1 cellular context compared by ENCODE assay signal in the genomic region with DNA sequence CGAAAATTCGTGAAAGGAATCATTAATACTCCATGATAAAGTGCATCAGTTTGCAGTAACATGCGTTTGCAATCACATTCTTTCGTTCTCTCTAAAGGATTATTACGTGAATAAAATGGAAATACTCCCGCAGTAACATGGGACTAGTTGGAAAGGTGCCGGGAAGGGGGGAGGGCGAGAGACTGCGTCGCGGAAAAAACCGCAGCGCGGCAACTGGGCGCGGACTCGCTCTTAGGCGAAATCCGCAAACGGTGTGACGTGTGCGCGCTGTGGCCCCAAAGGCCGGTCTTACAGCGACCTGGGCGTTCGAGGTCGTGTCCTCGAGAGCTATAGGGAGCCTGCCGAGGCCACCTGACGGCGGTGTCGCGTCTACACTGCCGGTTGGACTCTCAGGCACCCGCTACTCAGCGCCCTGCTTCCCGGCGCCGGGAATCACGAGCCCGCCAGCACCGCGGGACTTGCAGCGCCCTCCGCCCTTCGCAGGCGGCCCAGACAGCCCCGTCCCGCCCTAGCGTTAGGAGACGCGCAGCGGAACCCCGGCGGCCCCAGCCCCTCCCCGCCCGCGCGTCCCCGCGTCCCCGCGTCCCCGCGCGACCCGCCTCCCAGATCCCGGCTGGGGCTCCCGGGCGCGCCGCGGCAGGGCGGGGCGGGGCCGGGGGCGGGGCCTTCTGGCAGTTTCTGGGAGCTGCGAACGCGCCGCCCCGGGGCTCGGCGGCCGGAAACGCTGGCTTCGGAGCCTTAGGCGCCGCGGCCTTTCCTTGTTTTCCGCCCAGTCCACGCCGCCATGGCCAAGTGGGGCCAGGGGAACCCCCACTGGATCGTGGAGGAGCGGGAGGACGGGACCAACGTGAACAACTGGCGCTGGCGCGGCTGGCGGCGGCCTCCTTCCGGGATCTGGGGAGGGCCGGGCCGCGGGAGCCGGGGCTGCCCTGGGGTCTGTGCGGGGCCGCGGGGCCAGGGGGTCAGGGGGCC.
TF ChIP-seq lines count a peak whose summit lies in the region.

No MANE protein-coding gene starts in this region.

TF ChIP-seq in HepG2, 621 proteins besides CTCF, POLR2A, EP300 and RAD21 (continued from another document and continues in another):
- TF ChIP-seq SIX4 (CRISPR knock-in tag; IDR thresholded peaks at IDR 0.05) (0 out of 2 replicates have a peak, but pooled peaks have one; percentile 2), ZNF768 (CRISPR knock-in tag; IDR thresholded peaks at IDR 0.05) (peak; percentile 85), ELF3 (CRISPR knock-in tag; IDR thresholded peaks at IDR 0.05) (peak; percentile 22), GATAD2A (CRISPR knock-in tag; IDR thresholded peaks at IDR 0.05) (peak; percentile 62), ZBTB21 (CRISPR knock-in tag; IDR thresholded peaks at IDR 0.05) (peak; percentile 52; the same call in 1 of the 2 replicates), PAF1 (CRISPR knock-in tag; IDR thresholded peaks at IDR 0.05) (no peak), ZKSCAN8 (CRISPR knock-in tag; IDR thresholded peaks at IDR 0.05; ENCODE audit: borderline replicate concordance) (no peak; the same call in 1 of the 2 replicates), KMT2B (CRISPR knock-in tag; IDR thresholded peaks at IDR 0.05) (peak; percentile 80; the same call in 1 of the 2 replicates), ZNF251 (CRISPR knock-in tag; IDR thresholded peaks at IDR 0.05) (peak; percentile 44; the same call in 1 of the 2 replicates), MXD4 (CRISPR knock-in tag; IDR thresholded peaks at IDR 0.05) (peak; percentile 83), ZNF724P (CRISPR knock-in tag; IDR thresholded peaks at IDR 0.05; ENCODE audit: borderline replicate concordance) (0 out of 2 replicates have a peak, but pooled peaks have one; percentile 61), GFI1 (CRISPR knock-in tag; IDR thresholded peaks at IDR 0.05; ENCODE audit: borderline replicate concordance) (peak; percentile 77; the same call in 1 of the 2 replicates), NCOA1 (CRISPR knock-in tag; IDR thresholded peaks at IDR 0.05) (peak; percentile 61; the same call in 1 of the 2 replicates), ZNF891 (CRISPR knock-in tag; IDR thresholded peaks at IDR 0.05) (peak; percentile 94; the same call in 1 of the 2 replicates)
- TF ChIP-seq, protein P1, sequence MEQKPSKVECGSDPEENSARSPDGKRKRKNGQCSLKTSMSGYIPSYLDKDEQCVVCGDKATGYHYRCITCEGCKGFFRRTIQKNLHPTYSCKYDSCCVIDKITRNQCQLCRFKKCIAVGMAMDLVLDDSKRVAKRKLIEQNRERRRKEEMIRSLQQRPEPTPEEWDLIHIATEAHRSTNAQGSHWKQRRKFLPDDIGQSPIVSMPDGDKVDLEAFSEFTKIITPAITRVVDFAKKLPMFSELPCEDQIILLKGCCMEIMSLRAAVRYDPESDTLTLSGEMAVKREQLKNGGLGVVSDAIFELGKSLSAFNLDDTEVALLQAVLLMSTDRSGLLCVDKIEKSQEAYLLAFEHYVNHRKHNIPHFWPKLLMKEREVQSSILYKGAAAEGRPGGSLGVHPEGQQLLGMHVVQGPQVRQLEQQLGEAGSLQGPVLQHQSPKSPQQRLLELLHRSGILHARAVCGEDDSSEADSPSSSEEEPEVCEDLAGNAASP (CRISPR knock-in tag; IDR thresholded peaks at IDR 0.05; ENCODE audit: borderline replicate concordance), result peak; percentile 94
- TF ChIP-seq, protein P2, sequence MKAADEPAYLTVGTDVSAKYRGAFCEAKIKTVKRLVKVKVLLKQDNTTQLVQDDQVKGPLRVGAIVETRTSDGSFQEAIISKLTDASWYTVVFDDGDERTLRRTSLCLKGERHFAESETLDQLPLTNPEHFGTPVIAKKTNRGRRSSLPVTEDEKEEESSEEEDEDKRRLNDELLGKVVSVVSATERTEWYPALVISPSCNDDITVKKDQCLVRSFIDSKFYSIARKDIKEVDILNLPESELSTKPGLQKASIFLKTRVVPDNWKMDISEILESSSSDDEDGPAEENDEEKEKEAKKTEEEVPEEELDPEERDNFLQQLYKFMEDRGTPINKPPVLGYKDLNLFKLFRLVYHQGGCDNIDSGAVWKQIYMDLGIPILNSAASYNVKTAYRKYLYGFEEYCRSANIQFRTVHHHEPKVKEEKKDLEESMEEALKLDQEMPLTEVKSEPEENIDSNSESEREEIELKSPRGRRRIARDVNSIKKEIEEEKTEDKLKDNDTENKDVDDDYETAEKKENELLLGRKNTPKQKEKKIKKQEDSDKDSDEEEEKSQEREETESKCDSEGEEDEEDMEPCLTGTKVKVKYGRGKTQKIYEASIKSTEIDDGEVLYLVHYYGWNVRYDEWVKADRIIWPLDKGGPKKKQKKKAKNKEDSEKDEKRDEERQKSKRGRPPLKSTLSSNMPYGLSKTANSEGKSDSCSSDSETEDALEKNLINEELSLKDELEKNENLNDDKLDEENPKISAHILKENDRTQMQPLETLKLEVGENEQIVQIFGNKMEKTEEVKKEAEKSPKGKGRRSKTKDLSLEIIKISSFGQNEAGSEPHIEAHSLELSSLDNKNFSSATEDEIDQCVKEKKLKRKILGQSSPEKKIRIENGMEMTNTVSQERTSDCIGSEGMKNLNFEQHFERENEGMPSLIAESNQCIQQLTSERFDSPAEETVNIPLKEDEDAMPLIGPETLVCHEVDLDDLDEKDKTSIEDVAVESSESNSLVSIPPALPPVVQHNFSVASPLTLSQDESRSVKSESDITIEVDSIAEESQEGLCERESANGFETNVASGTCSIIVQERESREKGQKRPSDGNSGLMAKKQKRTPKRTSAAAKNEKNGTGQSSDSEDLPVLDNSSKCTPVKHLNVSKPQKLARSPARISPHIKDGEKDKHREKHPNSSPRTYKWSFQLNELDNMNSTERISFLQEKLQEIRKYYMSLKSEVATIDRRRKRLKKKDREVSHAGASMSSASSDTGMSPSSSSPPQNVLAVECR (CRISPR knock-in tag; IDR thresholded peaks at IDR 0.05; ENCODE audit: borderline replicate concordance), result peak; percentile 82; the same call in 1 of the 2 replicates
- TF ChIP-seq, protein P3, sequence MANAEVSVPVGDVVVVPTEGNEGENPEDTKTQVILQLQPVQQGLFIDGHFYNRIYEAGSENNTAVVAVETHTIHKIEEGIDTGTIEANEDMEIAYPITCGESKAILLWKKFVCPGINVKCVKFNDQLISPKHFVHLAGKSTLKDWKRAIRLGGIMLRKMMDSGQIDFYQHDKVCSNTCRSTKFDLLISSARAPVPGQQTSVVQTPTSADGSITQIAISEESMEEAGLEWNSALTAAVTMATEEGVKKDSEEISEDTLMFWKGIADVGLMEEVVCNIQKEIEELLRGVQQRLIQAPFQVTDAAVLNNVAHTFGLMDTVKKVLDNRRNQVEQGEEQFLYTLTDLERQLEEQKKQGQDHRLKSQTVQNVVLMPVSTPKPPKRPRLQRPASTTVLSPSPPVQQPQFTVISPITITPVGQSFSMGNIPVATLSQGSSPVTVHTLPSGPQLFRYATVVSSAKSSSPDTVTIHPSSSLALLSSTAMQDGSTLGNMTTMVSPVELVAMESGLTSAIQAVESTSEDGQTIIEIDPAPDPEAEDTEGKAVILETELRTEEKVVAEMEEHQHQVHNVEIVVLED (CRISPR knock-in tag; IDR thresholded peaks at IDR 0.05; ENCODE audit: borderline replicate concordance), result peak; percentile 81
- TF ChIP-seq, protein P4, sequence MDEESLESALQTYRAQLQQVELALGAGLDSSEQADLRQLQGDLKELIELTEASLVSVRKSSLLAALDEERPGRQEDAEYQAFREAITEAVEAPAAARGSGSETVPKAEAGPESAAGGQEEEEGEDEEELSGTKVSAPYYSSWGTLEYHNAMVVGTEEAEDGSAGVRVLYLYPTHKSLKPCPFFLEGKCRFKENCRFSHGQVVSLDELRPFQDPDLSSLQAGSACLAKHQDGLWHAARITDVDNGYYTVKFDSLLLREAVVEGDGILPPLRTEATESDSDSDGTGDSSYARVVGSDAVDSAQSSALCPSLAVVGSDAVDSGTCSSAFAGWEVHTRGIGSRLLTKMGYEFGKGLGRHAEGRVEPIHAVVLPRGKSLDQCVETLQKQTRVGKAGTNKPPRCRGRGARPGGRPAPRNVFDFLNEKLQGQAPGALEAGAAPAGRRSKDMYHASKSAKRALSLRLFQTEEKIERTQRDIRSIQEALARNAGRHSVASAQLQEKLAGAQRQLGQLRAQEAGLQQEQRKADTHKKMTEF (CRISPR knock-in tag; IDR thresholded peaks at IDR 0.05), result peak; percentile 88; the same call in 1 of the 2 replicates
- TF ChIP-seq, protein P5, sequence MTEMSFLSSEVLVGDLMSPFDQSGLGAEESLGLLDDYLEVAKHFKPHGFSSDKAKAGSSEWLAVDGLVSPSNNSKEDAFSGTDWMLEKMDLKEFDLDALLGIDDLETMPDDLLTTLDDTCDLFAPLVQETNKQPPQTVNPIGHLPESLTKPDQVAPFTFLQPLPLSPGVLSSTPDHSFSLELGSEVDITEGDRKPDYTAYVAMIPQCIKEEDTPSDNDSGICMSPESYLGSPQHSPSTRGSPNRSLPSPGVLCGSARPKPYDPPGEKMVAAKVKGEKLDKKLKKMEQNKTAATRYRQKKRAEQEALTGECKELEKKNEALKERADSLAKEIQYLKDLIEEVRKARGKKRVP (CRISPR knock-in tag; IDR thresholded peaks at IDR 0.05), result peak in 1 of 2 experiments; percentile 59; a peak in 2 of 4 replicates
- TF ChIP-seq, protein P6, sequence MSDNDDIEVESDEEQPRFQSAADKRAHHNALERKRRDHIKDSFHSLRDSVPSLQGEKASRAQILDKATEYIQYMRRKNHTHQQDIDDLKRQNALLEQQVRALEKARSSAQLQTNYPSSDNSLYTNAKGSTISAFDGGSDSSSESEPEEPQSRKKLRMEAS (IDR thresholded peaks at IDR 0.05), result peak; percentile 96
- TF ChIP-seq, protein P7, sequence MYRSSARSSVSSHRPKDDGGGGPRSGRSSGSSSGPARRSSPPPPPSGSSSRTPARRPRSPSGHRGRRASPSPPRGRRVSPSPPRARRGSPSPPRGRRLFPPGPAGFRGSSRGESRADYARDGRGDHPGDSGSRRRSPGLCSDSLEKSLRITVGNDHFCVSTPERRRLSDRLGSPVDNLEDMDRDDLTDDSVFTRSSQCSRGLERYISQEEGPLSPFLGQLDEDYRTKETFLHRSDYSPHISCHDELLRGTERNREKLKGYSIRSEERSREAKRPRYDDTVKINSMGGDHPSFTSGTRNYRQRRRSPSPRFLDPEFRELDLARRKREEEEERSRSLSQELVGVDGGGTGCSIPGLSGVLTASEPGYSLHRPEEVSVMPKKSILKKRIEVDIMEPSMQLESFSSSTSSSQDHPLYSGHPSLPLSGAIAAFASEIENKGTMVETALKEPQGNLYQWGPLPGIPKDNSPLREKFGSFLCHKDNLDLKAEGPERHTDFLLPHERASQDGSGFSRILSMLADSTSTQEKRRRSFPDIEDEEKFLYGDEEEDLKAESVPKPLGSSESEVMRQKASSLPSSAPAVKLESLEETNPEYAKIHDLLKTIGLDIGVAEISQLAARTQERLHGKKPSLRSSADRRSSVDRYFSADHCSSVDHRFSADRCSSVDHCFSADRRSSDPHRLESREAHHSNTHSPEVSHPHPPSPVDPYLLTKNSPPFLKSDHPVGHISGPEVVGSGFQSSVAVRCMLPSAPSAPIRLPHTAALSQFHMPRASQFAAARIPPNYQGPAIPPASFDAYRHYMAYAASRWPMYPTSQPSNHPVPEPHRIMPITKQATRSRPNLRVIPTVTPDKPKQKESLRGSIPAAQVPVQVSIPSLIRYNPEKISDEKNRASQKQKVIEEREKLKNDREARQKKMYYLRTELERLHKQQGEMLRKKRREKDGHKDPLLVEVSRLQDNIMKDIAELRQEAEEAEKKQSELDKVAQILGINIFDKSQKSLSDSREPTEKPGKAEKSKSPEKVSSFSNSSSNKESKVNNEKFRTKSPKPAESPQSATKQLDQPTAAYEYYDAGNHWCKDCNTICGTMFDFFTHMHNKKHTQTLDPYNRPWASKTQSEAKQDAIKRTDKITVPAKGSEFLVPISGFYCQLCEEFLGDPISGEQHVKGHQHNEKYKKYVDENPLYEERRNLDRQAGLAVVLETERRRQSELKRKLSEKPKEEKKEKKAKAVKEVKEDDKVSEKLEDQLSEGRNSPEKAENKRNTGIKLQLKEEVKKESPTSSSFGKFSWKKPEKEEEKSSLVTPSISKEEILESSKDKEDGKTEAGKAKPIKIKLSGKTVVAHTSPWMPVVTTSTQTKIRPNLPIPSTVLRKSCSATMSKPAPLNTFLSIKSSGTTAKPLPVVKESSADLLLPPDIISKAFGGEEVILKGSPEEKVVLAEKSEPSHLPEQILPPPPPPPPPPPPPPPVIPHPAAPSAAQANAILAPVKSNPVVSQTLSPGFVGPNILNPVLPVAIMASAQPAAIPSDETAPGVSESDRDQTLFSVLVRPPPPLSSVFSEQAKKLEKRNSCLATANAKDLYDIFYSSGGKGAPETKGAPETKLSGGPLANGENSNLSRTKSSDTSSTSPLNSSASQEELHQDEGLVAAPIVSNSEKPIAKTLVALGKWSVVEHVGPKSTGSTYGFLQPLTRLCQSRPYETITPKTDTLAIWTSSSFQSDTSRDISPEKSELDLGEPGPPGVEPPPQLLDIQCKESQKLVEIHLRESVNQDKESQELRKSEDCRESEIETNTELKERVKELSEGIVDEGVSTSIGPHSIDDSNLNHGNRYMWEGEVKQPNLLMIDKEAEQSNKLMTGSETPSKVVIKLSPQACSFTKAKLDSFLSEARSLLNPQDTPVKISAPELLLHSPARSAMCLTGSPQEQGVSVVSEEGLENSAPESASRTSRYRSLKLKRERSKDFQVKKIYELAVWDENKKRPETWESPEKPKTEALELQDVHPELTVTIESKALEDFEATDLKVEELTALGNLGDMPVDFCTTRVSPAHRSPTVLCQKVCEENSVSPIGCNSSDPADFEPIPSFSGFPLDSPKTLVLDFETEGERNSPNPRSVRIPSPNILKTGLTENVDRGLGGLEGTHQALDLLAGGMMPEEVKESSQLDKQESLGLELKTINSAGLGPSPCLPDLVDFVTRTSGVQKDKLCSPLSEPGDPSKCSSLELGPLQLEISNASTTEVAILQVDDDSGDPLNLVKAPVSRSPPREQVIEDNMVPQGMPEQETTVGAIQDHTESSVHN (CRISPR knock-in tag; IDR thresholded peaks at IDR 0.05), result no peak
- TF ChIP-seq, protein P8, sequence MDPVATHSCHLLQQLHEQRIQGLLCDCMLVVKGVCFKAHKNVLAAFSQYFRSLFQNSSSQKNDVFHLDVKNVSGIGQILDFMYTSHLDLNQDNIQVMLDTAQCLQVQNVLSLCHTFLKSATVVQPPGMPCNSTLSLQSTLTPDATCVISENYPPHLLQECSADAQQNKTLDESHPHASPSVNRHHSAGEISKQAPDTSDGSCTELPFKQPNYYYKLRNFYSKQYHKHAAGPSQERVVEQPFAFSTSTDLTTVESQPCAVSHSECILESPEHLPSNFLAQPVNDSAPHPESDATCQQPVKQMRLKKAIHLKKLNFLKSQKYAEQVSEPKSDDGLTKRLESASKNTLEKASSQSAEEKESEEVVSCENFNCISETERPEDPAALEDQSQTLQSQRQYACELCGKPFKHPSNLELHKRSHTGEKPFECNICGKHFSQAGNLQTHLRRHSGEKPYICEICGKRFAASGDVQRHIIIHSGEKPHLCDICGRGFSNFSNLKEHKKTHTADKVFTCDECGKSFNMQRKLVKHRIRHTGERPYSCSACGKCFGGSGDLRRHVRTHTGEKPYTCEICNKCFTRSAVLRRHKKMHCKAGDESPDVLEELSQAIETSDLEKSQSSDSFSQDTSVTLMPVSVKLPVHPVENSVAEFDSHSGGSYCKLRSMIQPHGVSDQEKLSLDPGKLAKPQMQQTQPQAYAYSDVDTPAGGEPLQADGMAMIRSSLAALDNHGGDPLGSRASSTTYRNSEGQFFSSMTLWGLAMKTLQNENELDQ (CRISPR knock-in tag; IDR thresholded peaks at IDR 0.05; ENCODE audit: borderline replicate concordance), result peak; percentile 80; the same call in 1 of the 2 replicates
- TF ChIP-seq, protein P9, sequence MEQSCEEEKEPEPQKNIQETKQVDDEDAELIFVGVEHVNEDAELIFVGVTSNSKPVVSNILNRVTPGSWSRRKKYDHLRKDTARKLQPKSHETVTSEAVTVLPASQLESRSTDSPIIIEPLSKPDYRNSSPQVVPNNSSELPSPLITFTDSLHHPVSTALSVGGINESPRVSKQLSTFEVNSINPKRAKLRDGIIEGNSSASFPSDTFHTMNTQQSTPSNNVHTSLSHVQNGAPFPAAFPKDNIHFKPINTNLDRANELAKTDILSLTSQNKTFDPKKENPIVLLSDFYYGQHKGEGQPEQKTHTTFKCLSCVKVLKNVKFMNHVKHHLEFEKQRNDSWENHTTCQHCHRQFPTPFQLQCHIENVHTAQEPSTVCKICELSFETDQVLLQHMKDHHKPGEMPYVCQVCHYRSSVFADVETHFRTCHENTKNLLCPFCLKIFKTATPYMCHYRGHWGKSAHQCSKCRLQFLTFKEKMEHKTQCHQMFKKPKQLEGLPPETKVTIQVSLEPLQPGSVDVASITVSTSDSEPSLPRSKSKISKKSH (CRISPR knock-in tag; IDR thresholded peaks at IDR 0.05; ENCODE audit: borderline replicate concordance), result peak; percentile 98
